ENCODE assay signal across 14 cellular contexts in the genomic region with DNA sequence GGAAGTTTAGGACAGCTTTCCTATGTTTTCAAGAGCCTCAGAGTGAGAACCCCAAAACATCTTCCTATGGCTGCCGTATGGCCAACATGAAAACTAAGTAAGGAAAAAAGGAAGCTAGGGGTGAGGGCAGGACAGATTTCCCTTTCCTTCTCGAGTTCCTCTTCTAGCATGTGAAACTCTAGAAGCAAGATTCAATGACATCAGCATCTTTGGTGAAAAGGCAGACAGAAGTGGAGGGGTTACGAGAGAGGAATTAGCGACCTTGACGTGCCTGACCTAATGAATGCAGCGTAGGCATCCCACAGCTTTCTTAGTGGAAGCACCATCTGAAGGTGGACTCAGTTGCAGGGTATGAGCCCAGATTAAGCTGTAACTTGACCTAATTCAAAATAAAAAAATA. TPM values are rescaled to one million over a fixed set of nuclear protein-coding genes. Genes with fewer than 3 reads are reported as not detected.
A peak's percentile ranks its signal among the peaks of the same experiment; 100 is the strongest.
DNase-seq lines count a peak whose midpoint lies in the region; ATAC-seq and TF ChIP-seq lines count a peak whose summit lies in the region.
"Had no signal": no experiment of that assay in that cellular context is flagged by ENCODE, and none has a peak within 500 bp of the region (broad histone marks: within the 10 kb centered on the region; RNA-seq: fewer than 3 reads in every experiment).

No MANE protein-coding gene starts in this region.

- ATAC-seq in GM19324 (IDR thresholded peaks at IDR 0.05; ENCODE audit: low FRiP score, unreplicated experiment) = no peak
- no peak for ATAC-seq in HG03460 (IDR thresholded peaks at IDR 0.05; ENCODE audit: unreplicated experiment)

- no peak for TF ChIP-seq CTCF in GM10248 (IDR thresholded peaks at IDR 0.05; ENCODE audit: control extremely low read depth, extremely low read depth, low read depth, missing control alignments)

- H3K27ac ChIP-seq in caudate nucleus (ENCODE audit: low read depth, low read length) = peak overlapping the region; percentile 36
- H3K27ac ChIP-seq: VCaP had no signal

- H3K4me3 ChIP-seq in H7 (ENCODE audit: insufficient read depth, low read depth, low read length) = no peak overlapping the region

- peak; percentile 34 for DNase-seq in GM10248 (ENCODE audit: extremely low spot score)
- DNase-seq in Kasumi-1 (lab: John Stamatoyannopoulos, UW) = peak; percentile 54 to 60
- no peak for DNase-seq in caudate nucleus (lab: John Stamatoyannopoulos, UW)
- peak; percentile 42 for DNase-seq in putamen (ENCODE audit: low spot score)
- DNase-seq in central memory CD4-positive, alpha-beta T cell = no peak
- DNase-seq in H7 = no peak
- DNase-seq: activated T-cell treated with anti-CD3 and anti-CD28 coated beads, Interleukin-2, amount 50 U/mL, for 1 hour; CD4-positive, alpha-beta T cell; erythroblast; immature natural killer cell; stimulated activated CD4-positive, alpha-beta T cell treated with anti-CD3 and anti-CD28 coated beads, Interleukin-2, amount 100 ng/mL, for 24 hours had no signal

- no peaks in the 10 kb centered on the region for H3K27me3 ChIP-seq in H7 (ENCODE audit: control insufficient read depth, insufficient read depth, low read length)

- POLR2A ChIA-PET in GM10248 (lab: Yijun Ruan, JAX) = no interaction called here

- no peaks in the 10 kb centered on the region for H3K36me3 ChIP-seq in H7 (replicated peaks; ENCODE audit: control insufficient read depth, insufficient read depth, low read length)

- CTCF ChIA-PET in GM10248 (lab: Yijun Ruan, JAX) = interaction anchor here (0.9 to 2.5 kb wide), 8 partner anchors 8 to 139 kb away, joined by 3 to 12 read pairs (median 4); no protein-coding TSS in a partner anchor

RNA-seq across cellular contexts. Expression of gene PELI1, which starts 47.9 kb away (rescaled TPM):
- 37.3 and 50.6 TPM in 2 replicates for total RNA-seq in H7 (2014; rRNA removed; shearing (Covaris generic))

Comparison
In these comparisons a context has a peak if more than half of its experiments do, and no peak if none do; other contexts are left out.
1. DNase-seq: peak in GM10248 (single experiment), Kasumi-1 (2 of 2) and putamen (single experiment); none in caudate nucleus (0 of 61), central memory CD4-positive, alpha-beta T cell (single experiment) and H7 (single experiment).